1 cellular context compared by ENCODE assay signal in genomic region chr2:197708331-197708730, GRCh38.
A peak's percentile ranks its signal among the peaks of the same experiment; 100 is the strongest.
TF ChIP-seq lines count a peak whose summit lies in the region.

No MANE protein-coding gene starts in this region.

TF ChIP-seq in HepG2, 621 proteins besides CTCF, POLR2A, EP300 and RAD21 (continued from another document):
- TF ChIP-seq, protein P1, sequence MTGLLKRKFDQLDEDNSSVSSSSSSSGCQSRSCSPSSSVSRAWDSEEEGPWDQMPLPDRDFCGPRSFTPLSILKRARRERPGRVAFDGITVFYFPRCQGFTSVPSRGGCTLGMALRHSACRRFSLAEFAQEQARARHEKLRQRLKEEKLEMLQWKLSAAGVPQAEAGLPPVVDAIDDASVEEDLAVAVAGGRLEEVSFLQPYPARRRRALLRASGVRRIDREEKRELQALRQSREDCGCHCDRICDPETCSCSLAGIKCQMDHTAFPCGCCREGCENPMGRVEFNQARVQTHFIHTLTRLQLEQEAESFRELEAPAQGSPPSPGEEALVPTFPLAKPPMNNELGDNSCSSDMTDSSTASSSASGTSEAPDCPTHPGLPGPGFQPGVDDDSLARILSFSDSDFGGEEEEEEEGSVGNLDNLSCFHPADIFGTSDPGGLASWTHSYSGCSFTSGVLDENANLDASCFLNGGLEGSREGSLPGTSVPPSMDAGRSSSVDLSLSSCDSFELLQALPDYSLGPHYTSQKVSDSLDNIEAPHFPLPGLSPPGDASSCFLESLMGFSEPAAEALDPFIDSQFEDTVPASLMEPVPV (CRISPR knock-in tag; IDR thresholded peaks at IDR 0.05) = no peak
- TF ChIP-seq, protein P2, sequence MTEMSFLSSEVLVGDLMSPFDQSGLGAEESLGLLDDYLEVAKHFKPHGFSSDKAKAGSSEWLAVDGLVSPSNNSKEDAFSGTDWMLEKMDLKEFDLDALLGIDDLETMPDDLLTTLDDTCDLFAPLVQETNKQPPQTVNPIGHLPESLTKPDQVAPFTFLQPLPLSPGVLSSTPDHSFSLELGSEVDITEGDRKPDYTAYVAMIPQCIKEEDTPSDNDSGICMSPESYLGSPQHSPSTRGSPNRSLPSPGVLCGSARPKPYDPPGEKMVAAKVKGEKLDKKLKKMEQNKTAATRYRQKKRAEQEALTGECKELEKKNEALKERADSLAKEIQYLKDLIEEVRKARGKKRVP (CRISPR knock-in tag; IDR thresholded peaks at IDR 0.05) = peak in 1 of 2 experiments; percentile 57; a peak in 2 of 4 replicates
- no peak for TF ChIP-seq MAFK (conservative IDR thresholded peaks at IDR 0.05 in 1 of 2, IDR thresholded peaks at IDR 0.05 in 1 of 2; ENCODE audit: low read length in 2 of 2)
- TF ChIP-seq CEBPB (IDR thresholded peaks at IDR 0.05; ENCODE audit: borderline replicate concordance, low read depth, low read length) = peak; percentile 66; the same call in 1 of the 2 replicates
- TF ChIP-seq, protein P3, sequence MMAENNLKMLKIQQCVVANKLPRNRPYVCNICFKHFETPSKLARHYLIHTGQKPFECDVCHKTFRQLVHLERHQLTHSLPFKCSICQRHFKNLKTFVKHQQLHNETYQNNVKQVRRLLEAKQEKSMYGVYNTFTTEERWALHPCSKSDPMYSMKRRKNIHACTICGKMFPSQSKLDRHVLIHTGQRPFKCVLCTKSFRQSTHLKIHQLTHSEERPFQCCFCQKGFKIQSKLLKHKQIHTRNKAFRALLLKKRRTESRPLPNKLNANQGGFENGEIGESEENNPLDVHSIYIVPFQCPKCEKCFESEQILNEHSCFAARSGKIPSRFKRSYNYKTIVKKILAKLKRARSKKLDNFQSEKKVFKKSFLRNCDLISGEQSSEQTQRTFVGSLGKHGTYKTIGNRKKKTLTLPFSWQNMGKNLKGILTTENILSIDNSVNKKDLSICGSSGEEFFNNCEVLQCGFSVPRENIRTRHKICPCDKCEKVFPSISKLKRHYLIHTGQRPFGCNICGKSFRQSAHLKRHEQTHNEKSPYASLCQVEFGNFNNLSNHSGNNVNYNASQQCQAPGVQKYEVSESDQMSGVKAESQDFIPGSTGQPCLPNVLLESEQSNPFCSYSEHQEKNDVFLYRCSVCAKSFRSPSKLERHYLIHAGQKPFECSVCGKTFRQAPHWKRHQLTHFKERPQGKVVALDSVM (CRISPR knock-in tag; IDR thresholded peaks at IDR 0.05) = no peak
- TF ChIP-seq FUBP1 (CRISPR knock-in tag; IDR thresholded peaks at IDR 0.05; ENCODE audit: borderline replicate concordance) = no peak
- no peak for TF ChIP-seq SAFB2 (CRISPR knock-in tag; IDR thresholded peaks at IDR 0.05; ENCODE audit: borderline replicate concordance, low read depth)
- no peak for TF ChIP-seq ZSCAN9 (CRISPR knock-in tag; IDR thresholded peaks at IDR 0.05; ENCODE audit: borderline replicate concordance)
- TF ChIP-seq KDM1A (CRISPR knock-in tag; IDR thresholded peaks at IDR 0.05) = no peak
- TF ChIP-seq ZNF256 (CRISPR knock-in tag; conservative IDR thresholded peaks at IDR 0.05) = no peak
- peak; percentile 25; the same call in 1 of the 2 replicates for TF ChIP-seq HNF4A (CRISPR knock-in tag; IDR thresholded peaks at IDR 0.05)
- 0 out of 2 replicates have a peak, but pooled peaks have one; percentile 10 for TF ChIP-seq FOSL2 (CRISPR knock-in tag; IDR thresholded peaks at IDR 0.05)
- no peak for TF ChIP-seq CHCHD3 (CRISPR knock-in tag; IDR thresholded peaks at IDR 0.05)
- TF ChIP-seq, protein P4, sequence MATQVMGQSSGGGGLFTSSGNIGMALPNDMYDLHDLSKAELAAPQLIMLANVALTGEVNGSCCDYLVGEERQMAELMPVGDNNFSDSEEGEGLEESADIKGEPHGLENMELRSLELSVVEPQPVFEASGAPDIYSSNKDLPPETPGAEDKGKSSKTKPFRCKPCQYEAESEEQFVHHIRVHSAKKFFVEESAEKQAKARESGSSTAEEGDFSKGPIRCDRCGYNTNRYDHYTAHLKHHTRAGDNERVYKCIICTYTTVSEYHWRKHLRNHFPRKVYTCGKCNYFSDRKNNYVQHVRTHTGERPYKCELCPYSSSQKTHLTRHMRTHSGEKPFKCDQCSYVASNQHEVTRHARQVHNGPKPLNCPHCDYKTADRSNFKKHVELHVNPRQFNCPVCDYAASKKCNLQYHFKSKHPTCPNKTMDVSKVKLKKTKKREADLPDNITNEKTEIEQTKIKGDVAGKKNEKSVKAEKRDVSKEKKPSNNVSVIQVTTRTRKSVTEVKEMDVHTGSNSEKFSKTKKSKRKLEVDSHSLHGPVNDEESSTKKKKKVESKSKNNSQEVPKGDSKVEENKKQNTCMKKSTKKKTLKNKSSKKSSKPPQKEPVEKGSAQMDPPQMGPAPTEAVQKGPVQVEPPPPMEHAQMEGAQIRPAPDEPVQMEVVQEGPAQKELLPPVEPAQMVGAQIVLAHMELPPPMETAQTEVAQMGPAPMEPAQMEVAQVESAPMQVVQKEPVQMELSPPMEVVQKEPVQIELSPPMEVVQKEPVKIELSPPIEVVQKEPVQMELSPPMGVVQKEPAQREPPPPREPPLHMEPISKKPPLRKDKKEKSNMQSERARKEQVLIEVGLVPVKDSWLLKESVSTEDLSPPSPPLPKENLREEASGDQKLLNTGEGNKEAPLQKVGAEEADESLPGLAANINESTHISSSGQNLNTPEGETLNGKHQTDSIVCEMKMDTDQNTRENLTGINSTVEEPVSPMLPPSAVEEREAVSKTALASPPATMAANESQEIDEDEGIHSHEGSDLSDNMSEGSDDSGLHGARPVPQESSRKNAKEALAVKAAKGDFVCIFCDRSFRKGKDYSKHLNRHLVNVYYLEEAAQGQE (IDR thresholded peaks at IDR 0.05; ENCODE audit: borderline replicate concordance in 1 of 2, low read depth in 1 of 2, low read length in 2 of 2) = no peak
- TF ChIP-seq, protein P5, sequence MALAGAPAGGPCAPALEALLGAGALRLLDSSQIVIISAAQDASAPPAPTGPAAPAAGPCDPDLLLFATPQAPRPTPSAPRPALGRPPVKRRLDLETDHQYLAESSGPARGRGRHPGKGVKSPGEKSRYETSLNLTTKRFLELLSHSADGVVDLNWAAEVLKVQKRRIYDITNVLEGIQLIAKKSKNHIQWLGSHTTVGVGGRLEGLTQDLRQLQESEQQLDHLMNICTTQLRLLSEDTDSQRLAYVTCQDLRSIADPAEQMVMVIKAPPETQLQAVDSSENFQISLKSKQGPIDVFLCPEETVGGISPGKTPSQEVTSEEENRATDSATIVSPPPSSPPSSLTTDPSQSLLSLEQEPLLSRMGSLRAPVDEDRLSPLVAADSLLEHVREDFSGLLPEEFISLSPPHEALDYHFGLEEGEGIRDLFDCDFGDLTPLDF (CRISPR knock-in tag; IDR thresholded peaks at IDR 0.05) = no peak
- TF ChIP-seq, protein P6, sequence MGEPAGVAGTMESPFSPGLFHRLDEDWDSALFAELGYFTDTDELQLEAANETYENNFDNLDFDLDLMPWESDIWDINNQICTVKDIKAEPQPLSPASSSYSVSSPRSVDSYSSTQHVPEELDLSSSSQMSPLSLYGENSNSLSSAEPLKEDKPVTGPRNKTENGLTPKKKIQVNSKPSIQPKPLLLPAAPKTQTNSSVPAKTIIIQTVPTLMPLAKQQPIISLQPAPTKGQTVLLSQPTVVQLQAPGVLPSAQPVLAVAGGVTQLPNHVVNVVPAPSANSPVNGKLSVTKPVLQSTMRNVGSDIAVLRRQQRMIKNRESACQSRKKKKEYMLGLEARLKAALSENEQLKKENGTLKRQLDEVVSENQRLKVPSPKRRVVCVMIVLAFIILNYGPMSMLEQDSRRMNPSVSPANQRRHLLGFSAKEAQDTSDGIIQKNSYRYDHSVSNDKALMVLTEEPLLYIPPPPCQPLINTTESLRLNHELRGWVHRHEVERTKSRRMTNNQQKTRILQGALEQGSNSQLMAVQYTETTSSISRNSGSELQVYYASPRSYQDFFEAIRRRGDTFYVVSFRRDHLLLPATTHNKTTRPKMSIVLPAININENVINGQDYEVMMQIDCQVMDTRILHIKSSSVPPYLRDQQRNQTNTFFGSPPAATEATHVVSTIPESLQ (CRISPR knock-in tag; conservative IDR thresholded peaks at IDR 0.05) = no peak
- TF ChIP-seq AKAP8 (CRISPR knock-in tag; IDR thresholded peaks at IDR 0.05) = no peak
- TF ChIP-seq PREB (CRISPR knock-in tag; IDR thresholded peaks at IDR 0.05) = no peak
- TF ChIP-seq ZNF709 (CRISPR knock-in tag; IDR thresholded peaks at IDR 0.05) = no peak
